Comparison of ENCODE assay signal across 1 cellular context in the genomic region with DNA sequence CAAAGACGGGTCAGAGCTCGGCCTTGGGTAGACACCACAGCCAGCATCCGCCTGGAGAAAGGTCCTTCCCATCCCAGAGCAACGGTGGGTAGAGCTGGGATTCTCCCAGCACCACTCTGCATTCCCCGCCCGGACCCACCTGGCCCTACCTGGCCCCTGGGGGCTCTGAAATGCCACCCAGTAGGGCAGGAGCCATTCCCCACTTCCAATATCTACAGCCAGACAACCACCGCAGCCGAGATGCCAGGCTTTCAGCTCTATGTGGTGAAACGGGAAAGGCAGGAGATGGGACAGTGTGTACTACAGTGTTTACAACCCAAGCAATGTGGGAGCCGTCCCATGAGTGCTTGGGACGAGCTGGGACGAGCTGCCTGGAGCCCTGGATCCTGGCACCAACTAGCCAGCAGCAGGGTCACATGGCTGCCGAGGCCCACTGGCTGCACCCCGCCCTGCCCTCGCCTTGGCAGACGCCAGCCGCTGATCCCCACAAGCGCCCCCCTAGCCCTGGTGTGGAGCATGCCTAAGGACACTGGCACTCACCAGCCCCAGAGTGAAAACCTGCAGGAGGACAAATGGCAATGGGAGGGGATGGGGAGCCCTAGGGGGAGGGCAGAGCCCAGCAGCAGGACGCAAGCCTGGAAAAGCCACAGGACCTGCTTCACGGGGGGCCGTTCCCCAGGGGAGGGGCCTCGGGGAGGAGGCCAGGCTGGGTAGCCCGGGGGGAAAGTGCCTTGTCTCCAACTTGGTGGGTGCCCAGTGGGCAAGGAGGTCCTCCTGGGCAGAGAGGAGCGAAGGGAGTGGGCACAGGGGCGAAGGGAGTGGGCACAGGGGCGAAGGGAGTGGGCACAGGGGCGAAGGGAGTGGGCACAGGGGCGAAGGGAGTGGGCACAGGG.
TF ChIP-seq lines count a peak whose summit lies in the region.

No MANE protein-coding gene starts in this region.

TF ChIP-seq in GM23338, 12 proteins besides CTCF, POLR2A, EP300 and RAD21 (continued from another document):
- TF ChIP-seq, protein P1, sequence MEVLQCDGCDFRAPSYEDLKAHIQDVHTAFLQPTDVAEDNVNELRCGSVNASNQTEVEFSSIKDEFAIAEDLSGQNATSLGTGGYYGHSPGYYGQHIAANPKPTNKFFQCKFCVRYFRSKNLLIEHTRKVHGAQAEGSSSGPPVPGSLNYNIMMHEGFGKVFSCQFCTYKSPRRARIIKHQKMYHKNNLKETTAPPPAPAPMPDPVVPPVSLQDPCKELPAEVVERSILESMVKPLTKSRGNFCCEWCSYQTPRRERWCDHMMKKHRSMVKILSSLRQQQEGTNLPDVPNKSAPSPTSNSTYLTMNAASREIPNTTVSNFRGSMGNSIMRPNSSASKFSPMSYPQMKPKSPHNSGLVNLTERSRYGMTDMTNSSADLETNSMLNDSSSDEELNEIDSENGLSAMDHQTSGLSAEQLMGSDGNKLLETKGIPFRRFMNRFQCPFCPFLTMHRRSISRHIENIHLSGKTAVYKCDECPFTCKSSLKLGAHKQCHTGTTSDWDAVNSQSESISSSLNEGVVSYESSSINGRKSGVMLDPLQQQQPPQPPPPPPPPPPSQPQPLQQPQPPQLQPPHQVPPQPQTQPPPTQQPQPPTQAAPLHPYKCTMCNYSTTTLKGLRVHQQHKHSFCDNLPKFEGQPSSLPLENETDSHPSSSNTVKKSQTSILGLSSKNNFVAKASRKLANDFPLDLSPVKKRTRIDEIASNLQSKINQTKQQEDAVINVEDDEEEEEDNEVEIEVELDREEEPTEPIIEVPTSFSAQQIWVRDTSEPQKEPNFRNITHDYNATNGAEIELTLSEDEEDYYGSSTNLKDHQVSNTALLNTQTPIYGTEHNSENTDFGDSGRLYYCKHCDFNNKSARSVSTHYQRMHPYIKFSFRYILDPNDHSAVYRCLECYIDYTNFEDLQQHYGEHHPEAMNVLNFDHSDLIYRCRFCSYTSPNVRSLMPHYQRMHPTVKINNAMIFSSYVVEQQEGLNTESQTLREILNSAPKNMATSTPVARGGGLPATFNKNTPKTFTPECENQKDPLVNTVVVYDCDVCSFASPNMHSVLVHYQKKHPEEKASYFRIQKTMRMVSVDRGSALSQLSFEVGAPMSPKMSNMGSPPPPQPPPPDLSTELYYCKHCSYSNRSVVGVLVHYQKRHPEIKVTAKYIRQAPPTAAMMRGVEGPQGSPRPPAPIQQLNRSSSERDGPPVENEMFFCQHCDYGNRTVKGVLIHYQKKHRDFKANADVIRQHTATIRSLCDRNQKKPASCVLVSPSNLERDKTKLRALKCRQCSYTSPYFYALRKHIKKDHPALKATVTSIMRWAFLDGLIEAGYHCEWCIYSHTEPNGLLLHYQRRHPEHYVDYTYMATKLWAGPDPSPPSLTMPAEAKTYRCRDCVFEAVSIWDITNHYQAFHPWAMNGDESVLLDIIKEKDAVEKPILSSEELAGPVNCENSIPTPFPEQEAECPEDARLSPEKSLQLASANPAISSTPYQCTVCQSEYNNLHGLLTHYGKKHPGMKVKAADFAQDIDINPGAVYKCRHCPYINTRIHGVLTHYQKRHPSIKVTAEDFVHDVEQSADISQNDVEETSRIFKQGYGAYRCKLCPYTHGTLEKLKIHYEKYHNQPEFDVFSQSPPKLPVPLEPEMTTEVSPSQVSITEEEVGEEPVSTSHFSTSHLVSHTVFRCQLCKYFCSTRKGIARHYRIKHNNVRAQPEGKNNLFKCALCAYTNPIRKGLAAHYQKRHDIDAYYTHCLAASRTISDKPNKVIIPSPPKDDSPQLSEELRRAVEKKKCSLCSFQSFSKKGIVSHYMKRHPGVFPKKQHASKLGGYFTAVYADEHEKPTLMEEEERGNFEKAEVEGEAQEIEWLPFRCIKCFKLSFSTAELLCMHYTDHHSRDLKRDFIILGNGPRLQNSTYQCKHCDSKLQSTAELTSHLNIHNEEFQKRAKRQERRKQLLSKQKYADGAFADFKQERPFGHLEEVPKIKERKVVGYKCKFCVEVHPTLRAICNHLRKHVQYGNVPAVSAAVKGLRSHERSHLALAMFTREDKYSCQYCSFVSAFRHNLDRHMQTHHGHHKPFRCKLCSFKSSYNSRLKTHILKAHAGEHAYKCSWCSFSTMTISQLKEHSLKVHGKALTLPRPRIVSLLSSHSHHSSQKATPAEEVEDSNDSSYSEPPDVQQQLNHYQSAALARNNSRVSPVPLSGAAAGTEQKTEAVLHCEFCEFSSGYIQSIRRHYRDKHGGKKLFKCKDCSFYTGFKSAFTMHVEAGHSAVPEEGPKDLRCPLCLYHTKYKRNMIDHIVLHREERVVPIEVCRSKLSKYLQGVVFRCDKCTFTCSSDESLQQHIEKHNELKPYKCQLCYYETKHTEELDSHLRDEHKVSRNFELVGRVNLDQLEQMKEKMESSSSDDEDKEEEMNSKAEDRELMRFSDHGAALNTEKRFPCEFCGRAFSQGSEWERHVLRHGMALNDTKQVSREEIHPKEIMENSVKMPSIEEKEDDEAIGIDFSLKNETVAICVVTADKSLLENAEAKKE (CRISPR knock-in tag; IDR thresholded peaks at IDR 0.05), result no peak
- TF ChIP-seq NANOG (IDR thresholded peaks at IDR 0.05; ENCODE audit: borderline replicate concordance), result no peak
- no peak for TF ChIP-seq EZH2phosphoT487 (IDR thresholded peaks at IDR 0.05; ENCODE audit: unreplicated experiment)
- no peak for TF ChIP-seq ZNF114 (CRISPR knock-in tag; IDR thresholded peaks at IDR 0.05)
- TF ChIP-seq, protein P2, sequence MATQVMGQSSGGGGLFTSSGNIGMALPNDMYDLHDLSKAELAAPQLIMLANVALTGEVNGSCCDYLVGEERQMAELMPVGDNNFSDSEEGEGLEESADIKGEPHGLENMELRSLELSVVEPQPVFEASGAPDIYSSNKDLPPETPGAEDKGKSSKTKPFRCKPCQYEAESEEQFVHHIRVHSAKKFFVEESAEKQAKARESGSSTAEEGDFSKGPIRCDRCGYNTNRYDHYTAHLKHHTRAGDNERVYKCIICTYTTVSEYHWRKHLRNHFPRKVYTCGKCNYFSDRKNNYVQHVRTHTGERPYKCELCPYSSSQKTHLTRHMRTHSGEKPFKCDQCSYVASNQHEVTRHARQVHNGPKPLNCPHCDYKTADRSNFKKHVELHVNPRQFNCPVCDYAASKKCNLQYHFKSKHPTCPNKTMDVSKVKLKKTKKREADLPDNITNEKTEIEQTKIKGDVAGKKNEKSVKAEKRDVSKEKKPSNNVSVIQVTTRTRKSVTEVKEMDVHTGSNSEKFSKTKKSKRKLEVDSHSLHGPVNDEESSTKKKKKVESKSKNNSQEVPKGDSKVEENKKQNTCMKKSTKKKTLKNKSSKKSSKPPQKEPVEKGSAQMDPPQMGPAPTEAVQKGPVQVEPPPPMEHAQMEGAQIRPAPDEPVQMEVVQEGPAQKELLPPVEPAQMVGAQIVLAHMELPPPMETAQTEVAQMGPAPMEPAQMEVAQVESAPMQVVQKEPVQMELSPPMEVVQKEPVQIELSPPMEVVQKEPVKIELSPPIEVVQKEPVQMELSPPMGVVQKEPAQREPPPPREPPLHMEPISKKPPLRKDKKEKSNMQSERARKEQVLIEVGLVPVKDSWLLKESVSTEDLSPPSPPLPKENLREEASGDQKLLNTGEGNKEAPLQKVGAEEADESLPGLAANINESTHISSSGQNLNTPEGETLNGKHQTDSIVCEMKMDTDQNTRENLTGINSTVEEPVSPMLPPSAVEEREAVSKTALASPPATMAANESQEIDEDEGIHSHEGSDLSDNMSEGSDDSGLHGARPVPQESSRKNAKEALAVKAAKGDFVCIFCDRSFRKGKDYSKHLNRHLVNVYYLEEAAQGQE (IDR thresholded peaks at IDR 0.05; ENCODE audit: unreplicated experiment), result no peak
- TF ChIP-seq, protein P3, sequence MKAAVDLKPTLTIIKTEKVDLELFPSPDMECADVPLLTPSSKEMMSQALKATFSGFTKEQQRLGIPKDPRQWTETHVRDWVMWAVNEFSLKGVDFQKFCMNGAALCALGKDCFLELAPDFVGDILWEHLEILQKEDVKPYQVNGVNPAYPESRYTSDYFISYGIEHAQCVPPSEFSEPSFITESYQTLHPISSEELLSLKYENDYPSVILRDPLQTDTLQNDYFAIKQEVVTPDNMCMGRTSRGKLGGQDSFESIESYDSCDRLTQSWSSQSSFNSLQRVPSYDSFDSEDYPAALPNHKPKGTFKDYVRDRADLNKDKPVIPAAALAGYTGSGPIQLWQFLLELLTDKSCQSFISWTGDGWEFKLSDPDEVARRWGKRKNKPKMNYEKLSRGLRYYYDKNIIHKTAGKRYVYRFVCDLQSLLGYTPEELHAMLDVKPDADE (IDR thresholded peaks at IDR 0.05), result no peak
- no peak for TF ChIP-seq POLR2AphosphoS5 (IDR thresholded peaks at IDR 0.05; ENCODE audit: low read depth)
- no peak for TF ChIP-seq ZNF331 (CRISPR knock-in tag; IDR thresholded peaks at IDR 0.05; ENCODE audit: low read depth)
TF ChIP-seq in GM23338: peak in this region for 0.
